ENCODE assay signal across 25 cellular contexts in the genomic region with DNA sequence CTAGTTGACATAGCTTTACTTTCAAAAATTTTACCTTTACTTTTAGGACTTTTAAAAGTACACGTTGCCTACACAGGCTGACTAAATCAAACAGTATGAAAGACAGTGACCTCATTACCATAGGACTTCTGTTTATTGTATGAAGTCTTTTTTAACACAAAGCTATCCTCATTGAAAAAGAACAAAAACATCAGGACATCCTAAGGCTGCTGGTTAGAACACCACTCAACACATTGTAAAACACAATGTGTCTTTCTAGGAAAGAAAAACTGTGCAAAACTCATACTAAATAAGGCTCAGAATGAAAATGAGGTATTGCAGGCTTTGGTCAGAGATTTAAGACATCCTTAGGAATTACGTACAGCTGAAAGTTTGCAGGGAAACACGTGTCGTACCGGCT. TPM values are rescaled to one million over a fixed set of nuclear protein-coding genes. Genes with fewer than 3 reads are reported as not detected.
DNase-seq lines count a peak whose midpoint lies in the region; ATAC-seq, FAIRE-seq and TF ChIP-seq lines count a peak whose summit lies in the region.
"Had no signal": no experiment of that assay in that cellular context is flagged by ENCODE, and none has a peak within 500 bp of the region (broad histone marks: within the 10 kb centered on the region; RNA-seq: fewer than 3 reads in every experiment).

No MANE protein-coding gene starts in this region.

- no peaks in the 10 kb centered on the region for H3K79me2 ChIP-seq in osteoblast (ENCODE audit: insufficient read depth, low read length)

- TF ChIP-seq CTCF in fibroblast of mammary gland (conservative IDR thresholded peaks at IDR 0.05; ENCODE audit: control insufficient read depth, insufficient read depth, low read depth, low read length) (no peak), osteoblast (IDR thresholded peaks at IDR 0.05; ENCODE audit: extremely low read depth, low read depth, low read length) (no peak)

- DNase-seq in EH (ENCODE audit: low read depth) (peak; percentile 11), adipocyte (ENCODE audit: low read depth) (peak; percentile 24), fibroblast of mammary gland (ENCODE audit: low read depth) (peak; percentile 45), osteoblast (ENCODE audit: insufficient read length, low spot score, missing footprints) (no peak), UCSD-AML1 (lab: John Stamatoyannopoulos, UW; ENCODE audit: unreplicated experiment) (no peak), Right ventricle myocardium inferior (ENCODE audit: missing footprints) (no peak), GM12892 (ENCODE audit: insufficient read length) (no peak)
- DNase-seq in stimulated activated naive B cell treated with anti-CD40 and anti-IgM and Interleukin-4, amounts not matched to agents 10 μg/mL and 1 μg/mL and 100 μg/mL, for 72 hours, result no peak
- DNase-seq: Calu3; CD4-positive, alpha-beta memory T cell; HFFc6; NCI-H1417; NCI-H187; NCI-H2107; NCI-H226; NCI-H524; NCI-H82; PC-3; RPMI8226; SIG-M5 had no signal

- H3K9me3 ChIP-seq in adipocyte (ENCODE audit: control insufficient read depth, low read length), result no peaks in the 10 kb centered on the region
- H3K9me3 ChIP-seq in osteoblast (ENCODE audit: low read depth, low read length), result no peaks in the 10 kb centered on the region
- H3K9me3 ChIP-seq: BLaER1 had no signal

- no peak overlapping the region for H2AFZ ChIP-seq in osteoblast (ENCODE audit: low read length)

- intact Hi-C loops in Right ventricle myocardium inferior (cut with DNase I), result no loop called here

- no peak overlapping the region for H3K27ac Mint-ChIP-seq in stimulated activated naive B cell treated with anti-CD40 and anti-IgM and Interleukin-4, amounts not matched to agents 10 μg/mL and 1 μg/mL and 100 μg/mL, for 72 hours
- H3K27ac Mint-ChIP-seq: CD4-positive, alpha-beta memory T cell; HFFc6 had no signal

- H3K27me3 Mint-ChIP-seq in stimulated activated naive B cell treated with anti-CD40 and anti-IgM and Interleukin-4, amounts not matched to agents 10 μg/mL and 1 μg/mL and 100 μg/mL, for 72 hours, result no peaks in the 10 kb centered on the region

- peaks cover 41% of the 10 kb centered on the region for H3K4me1 ChIP-seq in adipocyte (ENCODE audit: control insufficient read depth, insufficient read depth, low read length)
- peaks cover 42% of the 10 kb centered on the region for H3K4me1 ChIP-seq in osteoblast (ENCODE audit: insufficient read depth, low read length)

- TF ChIP-seq POLR2A in GM12892 (IDR thresholded peaks at IDR 0.05; ENCODE audit: low read depth, low read length), result no peak

- H3K4me1 Mint-ChIP-seq in stimulated activated naive B cell treated with anti-CD40 and anti-IgM and Interleukin-4, amounts not matched to agents 10 μg/mL and 1 μg/mL and 100 μg/mL, for 72 hours, result no peaks in the 10 kb centered on the region
- H3K4me1 Mint-ChIP-seq: CD4-positive, alpha-beta memory T cell had no signal

- ATAC-seq in stimulated activated naive B cell treated with anti-CD40 and anti-IgM and Interleukin-4, amounts not matched to agents 10 μg/mL and 1 μg/mL and 100 μg/mL, for 72 hours (replicated peaks), result no peak
- no peak for ATAC-seq in Right ventricle myocardium inferior
- ATAC-seq: PC-3 had no signal

- H4K20me1 ChIP-seq in osteoblast (ENCODE audit: insufficient read depth, low read length), result no peaks in the 10 kb centered on the region
- H4K20me1 ChIP-seq: BLaER1 had no signal

- no peak overlapping the region for H3K4me2 ChIP-seq in osteoblast (ENCODE audit: insufficient read depth, low read length)
- H3K4me2 ChIP-seq: BLaER1 had no signal

- no peak for FAIRE-seq in GM12892 (lab: Jason Lieb, UNC)
- FAIRE-seq: A204.1 had no signal

- H3K36me3 ChIP-seq in adipocyte (ENCODE audit: control insufficient read depth, insufficient read depth, low read length, severe bottlenecking) (no peaks in the 10 kb centered on the region), osteoblast (ENCODE audit: insufficient read depth, low read length) (no peaks in the 10 kb centered on the region)
- H3K36me3 ChIP-seq: BLaER1 had no signal

- no peak overlapping the region for H3K4me3 Mint-ChIP-seq in stimulated activated naive B cell treated with anti-CD40 and anti-IgM and Interleukin-4, amounts not matched to agents 10 μg/mL and 1 μg/mL and 100 μg/mL, for 72 hours
- H3K4me3 Mint-ChIP-seq: CD4-positive, alpha-beta memory T cell; HFFc6 had no signal

- H3K36me3 Mint-ChIP-seq in stimulated activated naive B cell treated with anti-CD40 and anti-IgM and Interleukin-4, amounts not matched to agents 10 μg/mL and 1 μg/mL and 100 μg/mL, for 72 hours, result no peaks in the 10 kb centered on the region
- H3K36me3 Mint-ChIP-seq: CD4-positive, alpha-beta memory T cell had no signal

- peak overlapping the region; percentile 39 for H3K27ac ChIP-seq in osteoblast (ENCODE audit: low read depth, low read length)
- H3K27ac ChIP-seq: BLaER1 had no signal

- H3K4me3 ChIP-seq in adipocyte (ENCODE audit: low read length) (no peak overlapping the region), fibroblast of mammary gland (ENCODE audit: control insufficient read depth, low read depth, low read length) (no peak overlapping the region), osteoblast (ENCODE audit: insufficient read depth, low read length) (no peak overlapping the region)
- H3K4me3 ChIP-seq: BLaER1 had no signal

- H3K9ac ChIP-seq in adipocyte (ENCODE audit: low read length), result no peak overlapping the region
- H3K9ac ChIP-seq: BLaER1 had no signal

- H3K9me3 Mint-ChIP-seq in stimulated activated naive B cell treated with anti-CD40 and anti-IgM and Interleukin-4, amounts not matched to agents 10 μg/mL and 1 μg/mL and 100 μg/mL, for 72 hours, result no peaks in the 10 kb centered on the region
- H3K9me3 Mint-ChIP-seq: HFFc6 had no signal

- H3K27me3 ChIP-seq in adipocyte (replicated peaks; ENCODE audit: control insufficient read depth, insufficient read depth, low read length), result no peaks in the 10 kb centered on the region
- H3K27me3 ChIP-seq in osteoblast (ENCODE audit: insufficient read depth, low read length), result no peaks in the 10 kb centered on the region
- H3K27me3 ChIP-seq: BLaER1 had no signal

RNA-seq across cellular contexts. Expression of gene SLC39A12, which starts 29.1 kb away (rescaled TPM):
- total RNA-seq in osteoblast (not detected in 2 replicates), Right ventricle myocardium inferior (not detected)
- not detected for polyA plus RNA-seq in GM12892 (2012; ENCODE audit: missing spikeins)
- total RNA-seq: Calu3; CD4-positive, alpha-beta memory T cell; H4; HFFc6; HT1080; M059J; PC-3 had no signal
- polyA plus RNA-seq: CD4-positive, alpha-beta memory T cell had no signal

Comparison
In these comparisons a context has a peak if more than half of its experiments do, and no peak if none do; other contexts are left out.
1. DNase-seq: peak in EH (single experiment), adipocyte (single experiment) and fibroblast of mammary gland (single experiment); none in osteoblast (single experiment), UCSD-AML1 (single experiment), stimulated activated naive B cell treated with anti-CD40 and anti-IgM and Interleukin-4, amounts not matched to agents 10 μg/mL and 1 μg/mL and 100 μg/mL, for 72 hours (single experiment), Right ventricle myocardium inferior (single experiment) and GM12892 (single experiment).